Comparison of ENCODE assay signal across 8 cellular contexts in genomic region chr12:56223571-56224101, GRCh38. TPM values are rescaled to one million over a fixed set of nuclear protein-coding genes. Genes with fewer than 3 reads are reported as not detected.
DNase-seq lines count a peak whose midpoint lies in the region; ATAC-seq lines count a peak whose summit lies in the region.

No MANE protein-coding gene starts in this region.

- no peaks in the 10 kb centered on the region for H3K36me3 ChIP-seq in ACC112 (ENCODE audit: insufficient read depth, low read length)
- peaks cover 3% of the 10 kb centered on the region; the same call in 1 of the 2 replicates for H3K36me3 ChIP-seq in HUES6 (ENCODE audit: control insufficient read depth, insufficient read depth, low read length)
- H3K36me3 ChIP-seq in muscle layer of duodenum (ENCODE audit: control insufficient read depth in 1 of 2, insufficient read depth in 2 of 2, low read length in 2 of 2): peaks cover 4 to 14% of the 10 kb centered on the region in 2 donors

- H2AFZ ChIP-seq in ACC112 (ENCODE audit: low read length, unreplicated experiment): peak overlapping the region; percentile 0

- peaks cover 10% of the 10 kb centered on the region for H3K4me1 ChIP-seq in ACC112 (ENCODE audit: control insufficient read depth, insufficient read depth, low read length, unreplicated experiment)
- peaks cover 19% of the 10 kb centered on the region for H3K4me1 ChIP-seq in HUES6 (ENCODE audit: control insufficient read depth, insufficient read depth, low read length)
- peaks cover 4 to 33% of the 10 kb centered on the region in 2 donors for H3K4me1 ChIP-seq in muscle layer of duodenum (ENCODE audit: control insufficient read depth in 1 of 2, insufficient read depth in 2 of 2, low read length in 2 of 2)

- H3K27me3 ChIP-seq in ACC112 (ENCODE audit: insufficient read depth, low read length) (no peaks in the 10 kb centered on the region), HUES6 (ENCODE audit: control insufficient read depth, insufficient read depth, low read length) (no peaks in the 10 kb centered on the region), muscle layer of duodenum (ENCODE audit: low read depth, low read length) (no peaks in the 10 kb centered on the region)

- DNase-seq in caudate nucleus (lab: John Stamatoyannopoulos, UW): no peak
- no peak for DNase-seq in NCI-H128 (lab: John Stamatoyannopoulos, UW; ENCODE audit: unreplicated experiment)
- DNase-seq in DMS53 treated with DMSO at 0.1 percent for 48 hours (lab: John Stamatoyannopoulos, UW; ENCODE audit: unreplicated experiment): no peak
- no peak for DNase-seq in cerebellar cortex (ENCODE audit: low spot score)

- H3K9me3 ChIP-seq in HUES6 (ENCODE audit: control insufficient read depth, insufficient read depth, low read depth, low read length) (no peaks in the 10 kb centered on the region), muscle layer of duodenum (ENCODE audit: control insufficient read depth in 1 of 2, low read length in 2 of 2) (no peaks in the 10 kb centered on the region)

- H3K27ac ChIP-seq in ACC112 (ENCODE audit: low read depth, low read length) (no peak overlapping the region), HUES6 (ENCODE audit: low read depth, low read length) (no peak overlapping the region), caudate nucleus (ENCODE audit: low read depth, low read length) (peak overlapping the region; percentile 87), muscle layer of duodenum (ENCODE audit: low read length) (peak overlapping the region; percentile 79)

- H3K4me3 ChIP-seq in ACC112 (ENCODE audit: low read depth, low read length) (peak overlapping the region; percentile 95), HUES6 (ENCODE audit: low read depth, low read length) (peak overlapping the region; percentile 43), muscle layer of duodenum (ENCODE audit: low read depth in 1 of 2, low read length in 2 of 2) (peak overlapping the region; percentile 59 to 81)

- H3K9ac ChIP-seq in HUES6 (ENCODE audit: low read length): peak overlapping the region; percentile 47

- no peak for ATAC-seq in esophagus mucosa

- peaks cover 10% of the 10 kb centered on the region for H3K79me2 ChIP-seq in ACC112 (ENCODE audit: control insufficient read depth, insufficient read depth, low read length, unreplicated experiment)

RNA-seq across cellular contexts. Expression of gene NABP2, which starts 0.5 kb away (rescaled TPM):
- total RNA-seq in esophagus mucosa: 26.5 TPM

RNA-seq across cellular contexts. Expression of gene RNF41, which starts 1.9 kb away (rescaled TPM):
- 26.9 TPM for total RNA-seq in esophagus mucosa

RNA-seq across cellular contexts. Expression of gene SLC39A5, which starts 6.2 kb away (rescaled TPM):
- total RNA-seq in esophagus mucosa: not detected

RNA-seq across cellular contexts. Expression of gene SMARCC2, which starts 34.4 kb away (rescaled TPM):
- total RNA-seq in esophagus mucosa: 44.4 TPM

RNA-seq across cellular contexts. Expression of gene ANKRD52, which starts 34.5 kb away (rescaled TPM):
- total RNA-seq in esophagus mucosa: 19.8 TPM

Comparison
In these comparisons a context has a peak if more than half of its experiments do, and no peak if none do; other contexts are left out.
1. H3K27ac ChIP-seq: peak in caudate nucleus (single experiment) and muscle layer of duodenum (single experiment); none in ACC112 (single experiment) and HUES6 (single experiment).
2. H3K4me3 ChIP-seq: peak in every context shown above with its lines; median percentile 95 in ACC112; 70 in muscle layer of duodenum; 43 in HUES6.